In the genomic region with DNA sequence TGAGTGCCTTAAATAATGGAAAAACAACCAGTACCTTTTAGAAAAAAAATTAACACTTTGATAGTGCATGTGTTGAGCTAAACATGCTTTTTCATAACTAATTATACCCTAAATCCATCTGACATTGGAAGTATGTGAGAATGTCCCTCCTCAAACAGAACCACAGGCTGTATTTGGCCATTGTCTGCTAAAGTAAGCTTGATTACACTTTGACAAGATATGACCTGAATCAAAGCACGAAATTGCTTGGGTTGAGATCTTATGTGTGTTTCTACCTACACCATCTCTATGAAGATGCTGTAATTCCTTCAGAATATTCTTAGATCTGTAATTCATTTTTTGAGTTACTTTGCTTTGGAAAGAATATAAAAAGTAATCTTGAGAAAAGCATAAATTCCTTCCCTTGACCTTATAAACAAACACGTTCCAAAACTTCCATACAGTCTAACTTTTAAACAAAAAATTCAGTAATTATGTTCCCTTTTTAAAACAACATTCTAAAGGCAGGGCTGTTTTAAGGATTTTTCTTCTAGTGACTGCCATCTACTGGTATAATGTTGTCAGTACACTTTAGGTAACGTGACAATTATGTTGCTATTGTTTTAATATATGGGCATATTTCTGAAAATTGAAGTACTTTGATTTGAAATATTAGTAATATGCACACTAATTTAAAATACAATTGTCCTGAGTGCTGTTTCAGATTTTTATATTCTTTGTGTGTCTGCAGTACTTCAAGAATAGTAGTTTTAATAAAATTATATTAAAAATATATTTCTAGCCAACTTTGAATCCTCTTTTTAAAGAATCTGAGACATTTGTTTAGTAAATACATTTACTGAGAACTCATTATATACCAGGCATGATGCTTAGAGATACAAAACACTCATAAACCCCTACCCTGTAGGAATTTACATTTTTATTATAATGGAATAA, we compare ENCODE assay signal across 8 cellular contexts. TPM values are rescaled to one million over a fixed set of nuclear protein-coding genes. Genes with fewer than 3 reads are reported as not detected.
DNase-seq lines count a peak whose midpoint lies in the region; ATAC-seq, FAIRE-seq and TF ChIP-seq lines count a peak whose summit lies in the region.

No MANE protein-coding gene starts in this region.

- DNase-seq in AG08395 (ENCODE audit: low spot score) = peak; percentile 48
- no peak for DNase-seq in right atrium auricular region (ENCODE audit: low spot score)
- DNase-seq in thyroid gland = no peak
- DNase-seq in COLO668 (lab: John Stamatoyannopoulos, UW; ENCODE audit: unreplicated experiment) = no peak
- DNase-seq in NCI-H2196 (lab: John Stamatoyannopoulos, UW; ENCODE audit: unreplicated experiment) = no peak

- H3K4me1 ChIP-seq in right atrium auricular region (peaks cover 0 to 42% of the 10 kb centered on the region in 2 donors), thyroid gland (peaks cover 7% of the 10 kb centered on the region in 2 donors)

- peak; percentile 95 for FAIRE-seq in TTC549 (lab: Jason Lieb, UNC)

- H3K36me3 ChIP-seq in right atrium auricular region (peaks cover 43% of the 10 kb centered on the region), thyroid gland (no peaks in the 10 kb centered on the region)

- H3K27me3 ChIP-seq in right atrium auricular region (no peaks in the 10 kb centered on the region), thyroid gland (no peaks in the 10 kb centered on the region)

- H3K9me3 ChIP-seq in right atrium auricular region = no peaks in the 10 kb centered on the region
- no peaks in the 10 kb centered on the region for H3K9me3 ChIP-seq in thyroid gland

- H3K4me3 ChIP-seq in right atrium auricular region (no peak overlapping the region), thyroid gland (replicated peaks in 1 of 3) (no peak overlapping the region)

- peak overlapping the region; percentile 29 to 61 for H3K27ac ChIP-seq in right atrium auricular region
- no peak overlapping the region for H3K27ac ChIP-seq in thyroid gland

- intact Hi-C loops in thyroid gland (cut with DNase I) = loop anchor here (5.0 kb wide), 1 partner anchor 232 kb away; no protein-coding TSS in a partner anchor

- TF ChIP-seq CTCF in LNCAP (IDR thresholded peaks at IDR 0.05) (peak; percentile 71), right atrium auricular region (IDR thresholded peaks at IDR 0.05) (peak; percentile 41 to 83), thyroid gland (IDR thresholded peaks at IDR 0.05) (peak; percentile 31 to 83 (median 72))

- ATAC-seq in GM18519 (IDR thresholded peaks at IDR 0.05; ENCODE audit: low FRiP score, unreplicated experiment) = peak; percentile 66

- TF ChIP-seq POLR2A in thyroid gland (IDR thresholded peaks at IDR 0.05) = no peak

- whole genome bisulfite sequencing in thyroid gland, 2 donors = 2 to 5% methylated on average over 3 of the region's 3 CpGs

RNA-seq across cellular contexts. Expression of gene CD36, which starts 20.9 kb away (rescaled TPM):
- total RNA-seq in right atrium auricular region (1,000 to 10,000 TPM in 1 of 2 donors, 100 to 1,000 TPM in 1; 421 to 1,029 TPM), thyroid gland (100 to 1,000 TPM; 137 to 244 (median 155) TPM)

Comparison
In these comparisons a context has a peak if more than half of its experiments do, and no peak if none do; other contexts are left out.
1. H3K27ac ChIP-seq: peak in right atrium auricular region (2 of 2); none in thyroid gland (0 of 3).
2. Peak in every context shown above with its lines, with median percentiles within 50 percentile points of each other: CTCF ChIP-seq.